9 cellular contexts compared by ENCODE assay signal in genomic region chr6:54267798-54268197, GRCh38. TPM values are rescaled to one million over a fixed set of nuclear protein-coding genes. Genes with fewer than 3 reads are reported as not detected.
DNase-seq lines count a peak whose midpoint lies in the region; ATAC-seq and TF ChIP-seq lines count a peak whose summit lies in the region.
"Had no signal": no experiment of that assay in that cellular context is flagged by ENCODE, and none has a peak within 500 bp of the region (broad histone marks: within the 10 kb centered on the region; RNA-seq: fewer than 3 reads in every experiment).

No MANE protein-coding gene starts in this region.

- H3K27ac ChIP-seq in heart left ventricle (no peak overlapping the region), brain microvascular endothelial cell (no peak overlapping the region)

- H3K36me3 ChIP-seq in heart left ventricle (peaks cover 0 to 8% (median 0%) of the 10 kb centered on the region in 9 donors), brain microvascular endothelial cell (replicated peaks) (no peaks in the 10 kb centered on the region)

- in situ Hi-C loops in brain microvascular endothelial cell (cut with HindIII; ENCODE audit: low pct_ligation_motif_present, low sequenced_read_pairs) = no loop called here

- no peak overlapping the region for H3K27ac Mint-ChIP-seq in nephron progenitor cell
- H3K27ac Mint-ChIP-seq: activated naive CD8-positive, alpha-beta T cell treated with anti-CD3 and anti-CD28 coated beads, Interleukin-2, amount 10 ng/mL, durations not matched to agents 7 days and 5 days had no signal

- H3K9me3 Mint-ChIP-seq in nephron progenitor cell = no peaks in the 10 kb centered on the region
- H3K9me3 Mint-ChIP-seq: activated naive CD8-positive, alpha-beta T cell treated with anti-CD3 and anti-CD28 coated beads, Interleukin-2, amount 10 ng/mL, durations not matched to agents 7 days and 5 days had no signal

- TF ChIP-seq POLR2A in heart left ventricle (IDR thresholded peaks at IDR 0.05) = no peak

- ATAC-seq in heart left ventricle = peak in 1 of 4 donors; percentile 11
- ATAC-seq in GM19324 (IDR thresholded peaks at IDR 0.05; ENCODE audit: low FRiP score, unreplicated experiment) = no peak
- ATAC-seq in omental fat pad (ENCODE audit: low FRiP score) = no peak

- H3K4me3 Mint-ChIP-seq in nephron progenitor cell = no peak overlapping the region
- H3K4me3 Mint-ChIP-seq: activated naive CD8-positive, alpha-beta T cell treated with anti-CD3 and anti-CD28 coated beads, Interleukin-2, amount 10 ng/mL, durations not matched to agents 7 days and 5 days had no signal

- TF ChIP-seq CTCF in heart left ventricle (IDR thresholded peaks at IDR 0.05) (peak in 8 of 12 donors; percentile 19 to 50 (median 38)), brain microvascular endothelial cell (IDR thresholded peaks at IDR 0.05; ENCODE audit: low read depth, low read length, missing control alignments) (peak; percentile 69), nephron progenitor cell (IDR thresholded peaks at IDR 0.05) (peak; percentile 57), omental fat pad (IDR thresholded peaks at IDR 0.05) (peak in 1 of 3 donors; percentile 21)

- 49 to 63% (median 61%) methylated on average over 2 of the region's 2 CpGs for WGBS in heart left ventricle, 4 donors

- DNase-seq in heart left ventricle (no peak), cardiac septum (ENCODE audit: low spot score) (no peak), NAMALWA (ENCODE audit: low spot score) (peak; percentile 51), brain microvascular endothelial cell (peak; percentile 72), nephron progenitor cell (peak; percentile 22), germinal center (ENCODE audit: low spot score) (no peak), omental fat pad (ENCODE audit: low spot score) (no peak)
- DNase-seq: activated naive CD8-positive, alpha-beta T cell treated with anti-CD3 and anti-CD28 coated beads, Interleukin-2, amount 10 ng/mL, durations not matched to agents 7 days and 5 days had no signal

- H3K4me1 Mint-ChIP-seq in nephron progenitor cell = no peaks in the 10 kb centered on the region
- H3K4me1 Mint-ChIP-seq: activated naive CD8-positive, alpha-beta T cell treated with anti-CD3 and anti-CD28 coated beads, Interleukin-2, amount 10 ng/mL, durations not matched to agents 7 days and 5 days had no signal

- H3K27me3 Mint-ChIP-seq in nephron progenitor cell (ENCODE audit: low read depth, poor library complexity) = peaks cover 3% of the 10 kb centered on the region
- H3K27me3 Mint-ChIP-seq: activated naive CD8-positive, alpha-beta T cell treated with anti-CD3 and anti-CD28 coated beads, Interleukin-2, amount 10 ng/mL, durations not matched to agents 7 days and 5 days had no signal

- intact Hi-C loops in heart left ventricle (cut with DNase I) (loop anchor here in 6 of 10 donors (2.0 to 10.0 kb wide), 2 partner anchors 281 to 283 kb away; no protein-coding TSS in a partner anchor), cardiac septum (cut with DNase I) (loop anchor here (5.0 kb wide), 1 partner anchor 280 kb away; no protein-coding TSS in a partner anchor)

- H3K4me3 ChIP-seq in heart left ventricle = no peak overlapping the region
- H3K4me3 ChIP-seq in brain microvascular endothelial cell (ENCODE audit: low read depth, low read length) = no peak overlapping the region

- H3K27me3 ChIP-seq in heart left ventricle (no peaks in the 10 kb centered on the region), brain microvascular endothelial cell (replicated peaks) (no peaks in the 10 kb centered on the region)

- H3K9me3 ChIP-seq in heart left ventricle = no peaks in the 10 kb centered on the region

- H3K36me3 Mint-ChIP-seq in nephron progenitor cell (ENCODE audit: low read depth) = no peaks in the 10 kb centered on the region
- H3K36me3 Mint-ChIP-seq: activated naive CD8-positive, alpha-beta T cell treated with anti-CD3 and anti-CD28 coated beads, Interleukin-2, amount 10 ng/mL, durations not matched to agents 7 days and 5 days had no signal

- H3K4me1 ChIP-seq in heart left ventricle = peaks cover 0 to 13% (median 0%) of the 10 kb centered on the region in 12 donors

RNA-seq across cellular contexts. Expression of gene TINAG, which starts 40.4 kb away (rescaled TPM):
- under 1 TPM in 8 of 9 donors, not detected in 1; 0.30 to 0.56 (median 0.48) TPM for total RNA-seq in heart left ventricle
- polyA plus RNA-seq in heart left ventricle = under 1 TPM; 0.15 to 0.19 TPM
- 0.70 TPM for total RNA-seq in cardiac septum
- not detected for total RNA-seq in omental fat pad
- total RNA-seq: activated naive CD8-positive, alpha-beta T cell treated with anti-CD3 and anti-CD28 coated beads, Interleukin-2, amount 10 ng/mL, durations not matched to agents 7 days and 5 days had no signal

Comparison
In these comparisons a context has a peak if more than half of its experiments do, and no peak if none do; other contexts are left out.
1. DNase-seq: peak in NAMALWA (single experiment), brain microvascular endothelial cell (single experiment) and nephron progenitor cell (single experiment); none in heart left ventricle (0 of 5), cardiac septum (single experiment), germinal center (single experiment) and omental fat pad (single experiment).